20 cellular contexts compared by ENCODE assay signal in the genomic region with DNA sequence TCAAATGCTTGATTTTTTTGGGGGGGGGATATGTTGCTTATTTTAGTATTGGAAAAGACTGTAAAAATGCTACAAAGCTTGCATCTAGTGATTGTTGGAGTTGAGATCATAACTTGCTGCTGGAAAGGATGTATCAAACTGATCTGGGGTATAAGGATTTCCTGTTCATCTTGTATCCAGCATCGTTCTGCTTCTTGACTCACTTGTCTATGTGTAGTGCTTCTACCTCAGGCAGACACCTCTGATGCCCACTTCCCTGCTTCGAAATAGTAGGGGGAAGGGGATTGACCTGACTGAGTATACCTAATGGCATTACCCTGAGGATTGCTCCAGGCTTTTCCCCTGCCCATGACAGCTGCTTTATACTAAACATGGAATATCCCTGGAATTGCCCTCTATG. TPM values are rescaled to one million over a fixed set of nuclear protein-coding genes. Genes with fewer than 3 reads are reported as not detected.
A peak's percentile ranks its signal among the peaks of the same experiment; 100 is the strongest.
DNase-seq lines count a peak whose midpoint lies in the region; ATAC-seq, FAIRE-seq and TF ChIP-seq lines count a peak whose summit lies in the region.
"Had no signal": no experiment of that assay in that cellular context is flagged by ENCODE, and none has a peak within 500 bp of the region (broad histone marks: within the 10 kb centered on the region; RNA-seq: fewer than 3 reads in every experiment).

No MANE protein-coding gene starts in this region.

- no peak for FAIRE-seq in RCC 7860 (lab: Jason Lieb, UNC)

- H3K4me1 Mint-ChIP-seq in activated CD4-positive, alpha-beta T cell treated with anti-CD3 and anti-CD28 coated beads, Interleukin-2, amount 10 ng/mL, durations not matched to agents 24 days and 14 days, result peaks cover 39% of the 10 kb centered on the region
- peaks cover 42% of the 10 kb centered on the region for H3K4me1 Mint-ChIP-seq in activated T-helper 17 cell treated with anti-CD3 and anti-CD28 coated beads, Interleukin-2, amount 50 U/mL, for 72 hours
- H3K4me1 Mint-ChIP-seq in neural progenitor cell, result no peaks in the 10 kb centered on the region

- H3K36me3 ChIP-seq in neural progenitor cell (peaks cover 7% of the 10 kb centered on the region), vagina (peaks cover 0 to 19% of the 10 kb centered on the region in 2 donors)

- peaks cover 11% of the 10 kb centered on the region for H3F3A ChIP-seq in neural progenitor cell (ENCODE audit: low read depth)

- no peaks in the 10 kb centered on the region for H3K27me3 ChIP-seq in neural progenitor cell
- no peaks in the 10 kb centered on the region for H3K27me3 ChIP-seq in vagina
- H3K27me3 ChIP-seq: transverse colon had no signal

- TF ChIP-seq POLR2A in vagina (IDR thresholded peaks at IDR 0.05), result no peak

- H3K27ac Mint-ChIP-seq in activated CD4-positive, alpha-beta T cell treated with anti-CD3 and anti-CD28 coated beads, Interleukin-2, amount 10 ng/mL, durations not matched to agents 24 days and 14 days, result peak overlapping the region; percentile 38
- H3K27ac Mint-ChIP-seq in activated T-helper 17 cell treated with anti-CD3 and anti-CD28 coated beads, Interleukin-2, amount 50 U/mL, for 72 hours, result peak overlapping the region; percentile 64
- no peak overlapping the region for H3K27ac Mint-ChIP-seq in neural progenitor cell

- H3K4me1 ChIP-seq in neural progenitor cell (peaks cover 10% of the 10 kb centered on the region), vagina (peaks cover 37% of the 10 kb centered on the region)

- H2AFZ ChIP-seq in neural progenitor cell (replicated peaks), result no peak overlapping the region

- TF ChIP-seq CTCF in neural progenitor cell (IDR thresholded peaks at IDR 0.05) (no peak), vagina (IDR thresholded peaks at IDR 0.05) (no peak)

- H3K9ac ChIP-seq in neural progenitor cell, result no peak overlapping the region

- no peak overlapping the region for H3K4me3 ChIP-seq in Jurkat, Clone E6-1 (ENCODE audit: low read length)
- no peak overlapping the region for H3K4me3 ChIP-seq in neural progenitor cell
- H3K4me3 ChIP-seq in vagina, result no peak overlapping the region
- H3K4me3 ChIP-seq: transverse colon had no signal

- ATAC-seq in activated T-helper 17 cell treated with anti-CD3 and anti-CD28 coated beads, Interleukin-2, amount 50 U/mL, for 72 hours (replicated peaks), result peak; percentile 64
- ATAC-seq: Right ventricle myocardium inferior had no signal

- DNase-seq in activated CD4-positive, alpha-beta T cell treated with anti-CD3 and anti-CD28 coated beads, Interleukin-2, amount 10 ng/mL, durations not matched to agents 24 days and 14 days, result peak; percentile 62
- no peak for DNase-seq in activated CD4-positive, alpha-beta T cell treated with anti-CD3 and anti-CD28 coated beads for 1 hour
- peak; percentile 49 for DNase-seq in Jurkat, Clone E6-1 (ENCODE audit: low read depth, low spot score)
- DNase-seq in neural progenitor cell (ENCODE audit: low spot score) (peak; percentile 1), activated gamma-delta T cell (lab: John Stamatoyannopoulos, UW) (no peak), vagina (ENCODE audit: extremely low spot score in 2 of 2) (no peak), RCC 7860 (ENCODE audit: low spot score) (no peak)
- DNase-seq: activated CD8-positive, alpha-beta memory T cell treated with anti-CD3 and anti-CD28 coated beads, Interleukin-2, amount 50 U/mL, for 48 hours; aorta; DMS79 treated with DMSO at 0.1 percent for 48 hours; hippocampal formation; mesenchymal stem cell; NCI-H1417 treated with DMSO at 0.1 percent for 48 hours; NCI-H226; stimulated activated CD4-positive, alpha-beta T cell treated with anti-CD3 and anti-CD28 coated beads, Interleukin-12 subunit alpha, Interleukin-12 subunit beta, amount 100 ng/mL, for 4 hours; transverse colon had no signal

- H3K27me3 Mint-ChIP-seq in activated CD4-positive, alpha-beta T cell treated with anti-CD3 and anti-CD28 coated beads, Interleukin-2, amount 10 ng/mL, durations not matched to agents 24 days and 14 days, result no peaks in the 10 kb centered on the region
- no peaks in the 10 kb centered on the region for H3K27me3 Mint-ChIP-seq in activated T-helper 17 cell treated with anti-CD3 and anti-CD28 coated beads, Interleukin-2, amount 50 U/mL, for 72 hours
- no peaks in the 10 kb centered on the region for H3K27me3 Mint-ChIP-seq in neural progenitor cell (ENCODE audit: insufficient read depth, low read depth)

- H4K20me1 ChIP-seq in neural progenitor cell (ENCODE audit: low read depth), result peaks cover 68% of the 10 kb centered on the region

- no peaks in the 10 kb centered on the region for H3K9me3 ChIP-seq in neural progenitor cell (ENCODE audit: low read depth)
- H3K9me3 ChIP-seq in vagina, result no peaks in the 10 kb centered on the region
- H3K9me3 ChIP-seq: transverse colon had no signal

- intact Hi-C loops in activated CD4-positive, alpha-beta T cell treated with anti-CD3 and anti-CD28 coated beads, Interleukin-2, amount 10 ng/mL, durations not matched to agents 24 days and 14 days (cut with micrococcal nuclease), result no loop called here
- intact Hi-C loops in vagina (cut with DNase I), result no loop called here

- peak overlapping the region; percentile 8 for H3K4me3 Mint-ChIP-seq in activated CD4-positive, alpha-beta T cell treated with anti-CD3 and anti-CD28 coated beads, Interleukin-2, amount 10 ng/mL, durations not matched to agents 24 days and 14 days
- H3K4me3 Mint-ChIP-seq in activated T-helper 17 cell treated with anti-CD3 and anti-CD28 coated beads, Interleukin-2, amount 50 U/mL, for 72 hours, result peak overlapping the region; percentile 50
- H3K4me3 Mint-ChIP-seq in neural progenitor cell, result no peak overlapping the region
- H3K4me3 Mint-ChIP-seq: CD14-positive monocyte, neural crest cell had no signal

- no peaks in the 10 kb centered on the region for H3K9me3 Mint-ChIP-seq in activated CD4-positive, alpha-beta T cell treated with anti-CD3 and anti-CD28 coated beads, Interleukin-2, amount 10 ng/mL, durations not matched to agents 24 days and 14 days
- H3K9me3 Mint-ChIP-seq in activated T-helper 17 cell treated with anti-CD3 and anti-CD28 coated beads, Interleukin-2, amount 50 U/mL, for 72 hours, result no peaks in the 10 kb centered on the region
- peaks cover 38% of the 10 kb centered on the region for H3K9me3 Mint-ChIP-seq in neural progenitor cell
- H3K9me3 Mint-ChIP-seq: neural crest cell had no signal

- H3K36me3 Mint-ChIP-seq in activated CD4-positive, alpha-beta T cell treated with anti-CD3 and anti-CD28 coated beads, Interleukin-2, amount 10 ng/mL, durations not matched to agents 24 days and 14 days (ENCODE audit: low read depth), result peaks cover 28% of the 10 kb centered on the region
- H3K36me3 Mint-ChIP-seq in activated T-helper 17 cell treated with anti-CD3 and anti-CD28 coated beads, Interleukin-2, amount 50 U/mL, for 72 hours (ENCODE audit: low read depth), result peaks cover 42% of the 10 kb centered on the region
- H3K36me3 Mint-ChIP-seq in neural progenitor cell, result peaks cover 66% of the 10 kb centered on the region

- peaks cover 98% of the 10 kb centered on the region for H3K79me2 ChIP-seq in neural progenitor cell (ENCODE audit: low read depth)

- H3K4me2 ChIP-seq in neural progenitor cell, result no peak overlapping the region

- H3K27ac ChIP-seq in neural progenitor cell, result no peak overlapping the region
- no peak overlapping the region for H3K27ac ChIP-seq in vagina
- H3K27ac ChIP-seq: transverse colon had no signal

RNA-seq across cellular contexts. Expression of gene STT3B, which starts 42.7 kb away (rescaled TPM):
- total RNA-seq in activated CD4-positive, alpha-beta T cell treated with anti-CD3 and anti-CD28 coated beads, Interleukin-2, amount 10 ng/mL, durations not matched to agents 24 days and 14 days, result 118 and 120 TPM in 2 replicates
- 304 TPM for polyA plus RNA-seq in Jurkat, Clone E6-1 (2012; ENCODE audit: insufficient read depth, insufficient read length)
- 100 to 1,000 TPM in 1 of 2 donors, 10 to 100 TPM in 1; 88.9 to 155 TPM for total RNA-seq in activated T-helper 17 cell treated with anti-CD3 and anti-CD28 coated beads, Interleukin-2, amount 50 U/mL, for 72 hours
- total RNA-seq in neural progenitor cell (ENCODE audit: low replicate concordance), result 164 and 213 TPM in 2 replicates
- total RNA-seq in vagina, result 65.3 TPM

Comparison
In these comparisons a context has a peak if more than half of its experiments do, and no peak if none do; other contexts are left out.
1. DNase-seq: peak in activated CD4-positive, alpha-beta T cell treated with anti-CD3 and anti-CD28 coated beads, Interleukin-2, amount 10 ng/mL, durations not matched to agents 24 days and 14 days (single experiment), Jurkat, Clone E6-1 (single experiment) and neural progenitor cell (single experiment); none in activated CD4-positive, alpha-beta T cell treated with anti-CD3 and anti-CD28 coated beads for 1 hour (single experiment), activated gamma-delta T cell (single experiment), vagina (0 of 2) and RCC 7860 (single experiment).